21 cellular contexts compared by ENCODE assay signal in genomic region chr16:51596247-51596646, GRCh38.
DNase-seq lines count a peak whose midpoint lies in the region; ATAC-seq, FAIRE-seq and TF ChIP-seq lines count a peak whose summit lies in the region.
"Had no signal": no experiment of that assay in that cellular context is flagged by ENCODE, and none has a peak within 500 bp of the region (broad histone marks: within the 10 kb centered on the region; RNA-seq: fewer than 3 reads in every experiment).

No MANE protein-coding gene starts in this region.

- CTCF ChIA-PET in A549 (lab: Yijun Ruan, JAX), result interaction anchor here (0.7 kb wide), 1 partner anchor 102 kb away, joined by 3 read pairs; no protein-coding TSS in a partner anchor
- CTCF ChIA-PET in K562 (lab: Yijun Ruan, JAX; ENCODE audit: low intra/inter-chr PET ratio), result no interaction called here
- CTCF ChIA-PET in activated CD4-positive, alpha-beta memory T cell treated with anti-CD3 and anti-CD28 coated beads, Interleukin-2, amount 10 ng/mL, durations not matched to agents 7 days and 5 days (lab: Charles Lee), result no interaction called here

- TF ChIP-seq POLR2A in A549 (IDR thresholded peaks at IDR 0.05; ENCODE audit: low read length) (no peak), K562 (conservative IDR thresholded peaks at IDR 0.05) (no peak)

- H3K27me3 Mint-ChIP-seq in activated CD4-positive, alpha-beta memory T cell treated with anti-CD3 and anti-CD28 coated beads, Interleukin-2, amount 10 ng/mL, durations not matched to agents 7 days and 5 days, result no peaks in the 10 kb centered on the region
- H3K27me3 Mint-ChIP-seq: CD4-positive, alpha-beta T cell; CD8-positive, alpha-beta memory T cell had no signal

- BruUV-seq in K562 (replicated peaks; lab: Mats Ljungman, UMichigan), result no TSS peak

- WGBS in A549 (ENCODE audit: missing lambda C conversion rate), result 61% methylated on average over 4 of the region's 4 CpGs
- 0% methylated on average over 4 of the region's 4 CpGs for WGBS in K562 (ENCODE audit: insufficient coverage, low coverage, missing lambda C conversion rate)

- H3K4me3 ChIP-seq in A549 (no peak overlapping the region), K562 (no peak overlapping the region)
- H3K4me3 ChIP-seq in BLaER1 treated with 17β-estradiol and CSF1 and Interleukin-3, amounts not matched to agents 10 nM and 100 nM, result 0 out of 20 replicates have a peak overlapping the region, but pooled peaks of 1 of the 10 experiments have one; percentile 8
- H3K4me3 ChIP-seq: GM12878, GM23248 had no signal

- H3K4me1 Mint-ChIP-seq in activated CD4-positive, alpha-beta memory T cell treated with anti-CD3 and anti-CD28 coated beads, Interleukin-2, amount 10 ng/mL, durations not matched to agents 7 days and 5 days, result no peaks in the 10 kb centered on the region
- H3K4me1 Mint-ChIP-seq: CD14-positive monocyte; CD8-positive, alpha-beta memory T cell had no signal

- no peak for ATAC-seq in A549
- ATAC-seq in K562, result no peak
- ATAC-seq in GM19324 (IDR thresholded peaks at IDR 0.05; ENCODE audit: low FRiP score, unreplicated experiment), result no peak
- ATAC-seq: GM12878 had no signal

- no peak overlapping the region for H3K9ac ChIP-seq in BLaER1 treated with 17β-estradiol and CSF1 and Interleukin-3, amounts not matched to agents 10 nM and 100 nM
- no peak overlapping the region for H3K9ac ChIP-seq in K562 (ENCODE audit: insufficient read depth in 1 of 2, low read depth in 2 of 2, low read length in 2 of 2)
- H3K9ac ChIP-seq: GM23248 had no signal

- H3K36me3 ChIP-seq in BLaER1 treated with 17β-estradiol and CSF1 and Interleukin-3, amounts not matched to agents 10 nM and 100 nM, result peaks cover 0 to 5% (median 0%) of the 10 kb centered on the region in 11 experiments; a peak in 1 of 22 replicates
- no peaks in the 10 kb centered on the region for H3K36me3 ChIP-seq in K562 (ENCODE audit: control insufficient read depth, insufficient read depth, low read length)

- H3K9me3 ChIP-seq in A549 (peaks cover 4% of the 10 kb centered on the region; the same call in 1 of the 3 replicates), K562 (replicated peaks; ENCODE audit: control insufficient read depth, insufficient read depth, low read depth, low read length) (no peaks in the 10 kb centered on the region)
- H3K9me3 ChIP-seq in BLaER1 treated with 17β-estradiol and CSF1 and Interleukin-3, amounts not matched to agents 10 nM and 100 nM (replicated peaks in 1 of 11), result peaks cover 19 to 42% (median 35%) of the 10 kb centered on the region in 11 experiments

- no peaks in the 10 kb centered on the region for H4K20me1 ChIP-seq in BLaER1 treated with 17β-estradiol and CSF1 and Interleukin-3, amounts not matched to agents 10 nM and 100 nM
- no peaks in the 10 kb centered on the region for H4K20me1 ChIP-seq in K562 (replicated peaks; ENCODE audit: control insufficient read depth, insufficient read depth, low read length)

- TF ChIP-seq CTCF in A549 (IDR thresholded peaks at IDR 0.05), result no peak
- TF ChIP-seq CTCF in K562 (IDR thresholded peaks at IDR 0.05 in 2 of 3, conservative IDR thresholded peaks at IDR 0.05 in 1 of 3; ENCODE audit: insufficient read depth in 2 of 3, low read depth in 1 of 3, low read length in 3 of 3), result no peak

- H3K4me3 Mint-ChIP-seq in activated CD4-positive, alpha-beta memory T cell treated with anti-CD3 and anti-CD28 coated beads, Interleukin-2, amount 10 ng/mL, durations not matched to agents 7 days and 5 days, result no peak overlapping the region
- H3K4me3 Mint-ChIP-seq: CD14-positive monocyte; CD4-positive, alpha-beta T cell; CD8-positive, alpha-beta memory T cell had no signal

- H3K36me3 Mint-ChIP-seq in activated CD4-positive, alpha-beta memory T cell treated with anti-CD3 and anti-CD28 coated beads, Interleukin-2, amount 10 ng/mL, durations not matched to agents 7 days and 5 days (ENCODE audit: low read depth), result no peaks in the 10 kb centered on the region
- H3K36me3 Mint-ChIP-seq: CD8-positive, alpha-beta memory T cell had no signal

- H3K4me2 ChIP-seq in A549 (no peak overlapping the region), K562 (ENCODE audit: insufficient read depth, low read length) (no peak overlapping the region)
- peak overlapping the region in 7 of 11 experiments; percentile 53 to 81 (median 65); a peak in 14 of 22 replicates for H3K4me2 ChIP-seq in BLaER1 treated with 17β-estradiol and CSF1 and Interleukin-3, amounts not matched to agents 10 nM and 100 nM

- H3K27me3 ChIP-seq in BLaER1 treated with 17β-estradiol and CSF1 and Interleukin-3, amounts not matched to agents 10 nM and 100 nM, result no peaks in the 10 kb centered on the region
- no peaks in the 10 kb centered on the region for H3K27me3 ChIP-seq in K562 (ENCODE audit: control insufficient read depth in 2 of 2, insufficient read depth in 2 of 2, low read length in 2 of 2)

- H3K4me1 ChIP-seq in A549, result peaks cover 10% of the 10 kb centered on the region; the same call in 1 of the 3 replicates
- H3K4me1 ChIP-seq in BLaER1 treated with 17β-estradiol and CSF1 and Interleukin-3, amounts not matched to agents 10 nM and 100 nM, result peaks cover 6 to 57% (median 40%) of the 10 kb centered on the region in 10 experiments; a peak in 18 of 20 replicates
- H3K4me1 ChIP-seq in K562 (replicated peaks in 1 of 2; ENCODE audit: control insufficient read depth in 2 of 2, insufficient read depth in 2 of 2, low read length in 2 of 2), result no peaks in the 10 kb centered on the region

- H3K27ac Mint-ChIP-seq in activated CD4-positive, alpha-beta memory T cell treated with anti-CD3 and anti-CD28 coated beads, Interleukin-2, amount 10 ng/mL, durations not matched to agents 7 days and 5 days, result no peak overlapping the region
- H3K27ac Mint-ChIP-seq: CD14-positive monocyte; CD4-positive, alpha-beta T cell; CD8-positive, alpha-beta memory T cell had no signal

- no peak overlapping the region for H3K27ac ChIP-seq in A549
- H3K27ac ChIP-seq in BLaER1 treated with 17β-estradiol and CSF1 and Interleukin-3, amounts not matched to agents 10 nM and 100 nM, result no peak overlapping the region
- H3K27ac ChIP-seq in K562 (ENCODE audit: extremely low read depth, low read depth, low read length), result no peak overlapping the region
- H3K27ac ChIP-seq: GM23248 had no signal

- TF ChIP-seq RAD21 in A549 (conservative IDR thresholded peaks at IDR 0.05 in 1 of 2, IDR thresholded peaks at IDR 0.05 in 1 of 2) (no peak), K562 (CRISPR knock-in tag; conservative IDR thresholded peaks at IDR 0.05 in 1 of 2, IDR thresholded peaks at IDR 0.05 in 1 of 2) (no peak)

- in situ Hi-C loops in K562 (cut with MboI), result no loop called here

- H2AFZ ChIP-seq in K562 (ENCODE audit: low read depth, low read length), result no peak overlapping the region
- H2AFZ ChIP-seq: GM23248 had no signal

- POLR2A ChIA-PET in A549 (lab: Yijun Ruan, JAX) (no interaction called here), K562 (lab: Yijun Ruan, JAX) (no interaction called here)
- POLR2A ChIA-PET in activated CD4-positive, alpha-beta memory T cell treated with anti-CD3 and anti-CD28 coated beads, Interleukin-2, amount 10 ng/mL, durations not matched to agents 7 days and 5 days (lab: Charles Lee), result no interaction called here

- no peak for DNase-seq in A549 (ENCODE audit: low read depth in 1 of 2, low spot score in 1 of 2)
- no peak for DNase-seq in K562 (ENCODE audit: extremely low read depth in 1 of 4, low spot score in 3 of 4)
- DNase-seq in activated CD4-positive, alpha-beta memory T cell treated with anti-CD3 and anti-CD28 coated beads, Interleukin-2, amount 10 ng/mL, durations not matched to agents 7 days and 5 days, result no peak
- no peak for DNase-seq in pons (ENCODE audit: low spot score)
- DNase-seq: 8988T; CD4-positive, alpha-beta T cell; CD8-positive, alpha-beta memory T cell; DMS 273 treated with DMSO at 0.1 percent for 48 hours; DMS79; EL; GDM1; GM23248; H7; HCEC 1CT had no signal

- TF ChIP-seq EP300 in A549 (IDR thresholded peaks at IDR 0.05), result no peak
- TF ChIP-seq EP300 in K562 (IDR thresholded peaks at IDR 0.05; ENCODE audit: low read length), result no peak

- H3K9me1 ChIP-seq in K562 (ENCODE audit: control insufficient read depth, insufficient read depth, low read length), result no peaks in the 10 kb centered on the region

- no peaks in the 10 kb centered on the region for H3K79me2 ChIP-seq in K562 (ENCODE audit: control insufficient read depth, insufficient read depth, low read length)

- FAIRE-seq in A549 (lab: Jason Lieb, UNC), result no peak
- FAIRE-seq in K562 (lab: Jason Lieb, UNC), result no peak
- FAIRE-seq: D721Med, GM12878, GM19239, H1 had no signal

- intact Hi-C loops in K562 (cut with micrococcal nuclease), result no loop called here

- peaks cover 4% of the 10 kb centered on the region for H3K9me3 Mint-ChIP-seq in activated CD4-positive, alpha-beta memory T cell treated with anti-CD3 and anti-CD28 coated beads, Interleukin-2, amount 10 ng/mL, durations not matched to agents 7 days and 5 days

TF ChIP-seq in A549, 52 proteins besides CTCF, POLR2A, EP300 and RAD21:
- TF ChIP-seq ZNF302 (CRISPR knock-in tag; IDR thresholded peaks at IDR 0.05) (no peak), RCOR1 (IDR thresholded peaks at IDR 0.05; ENCODE audit: low read depth, low read length) (no peak), MYC (IDR thresholded peaks at IDR 0.05; ENCODE audit: borderline replicate concordance, low read length) (no peak), USF2 (IDR thresholded peaks at IDR 0.05) (peak; percentile 61; the same call in 1 of the 2 replicates), SMC3 (IDR thresholded peaks at IDR 0.05) (no peak)

TF ChIP-seq in K562, 482 proteins besides CTCF, POLR2A, EP300 and RAD21 (continues in another document):
- TF ChIP-seq NFIX (CRISPR knock-in tag; IDR thresholded peaks at IDR 0.05; ENCODE audit: low read depth), result no peak
- no peak for TF ChIP-seq ETS1 (conservative IDR thresholded peaks at IDR 0.05; ENCODE audit: control insufficient read depth, low read depth, low read length)

Comparison
In these comparisons a context has a peak if more than half of its experiments do, and no peak if none do; other contexts are left out.
1. H3K4me2 ChIP-seq: peak in BLaER1 treated with 17β-estradiol and CSF1 and Interleukin-3, amounts not matched to agents 10 nM and 100 nM (7 of 11); none in A549 (single experiment) and K562 (single experiment).
2. Of the 35 proteins assayed by ChIP-seq in both K562 and A549: peak only in K562: none; only in A549: none; in both: USF2; in neither: 34.